In genomic region chr2:172861632-172862031, GRCh38 we compare ENCODE assay signal across 27 cellular contexts.
A peak's percentile ranks its signal among the peaks of the same experiment; 100 is the strongest.
DNase-seq lines count a peak whose midpoint lies in the region; ATAC-seq, FAIRE-seq and TF ChIP-seq lines count a peak whose summit lies in the region.
"Had no signal": no experiment of that assay in that cellular context is flagged by ENCODE, and none has a peak within 500 bp of the region (broad histone marks: within the 10 kb centered on the region; RNA-seq: fewer than 3 reads in every experiment).

No MANE protein-coding gene starts in this region.

- no peak overlapping the region for H3K4me2 ChIP-seq in keratinocyte (ENCODE audit: control insufficient read depth, extremely low read depth, insufficient read depth, low read depth, low read length)
- H3K4me2 ChIP-seq: GM23338, PC-9 had no signal

- dilution Hi-C loops in keratinocyte (cut with MboI; ENCODE audit: extremely low pct_ligation_motif_present, low sequenced_read_pairs) = no loop called here

- no peak for FAIRE-seq in keratinocyte (lab: Jason Lieb, UNC)
- FAIRE-seq: GM12891 had no signal

- WGBS in adrenal gland, 4 donors = 51 to 66% (median 54%) methylated on average over 4 of the region's 4 CpGs

- H3K27ac ChIP-seq in adrenal gland (peak overlapping the region in 3 of 5 donors; percentile 30 to 81 (median 61)), keratinocyte (ENCODE audit: control insufficient read depth, insufficient read depth, low read length) (no peak overlapping the region), gastrocnemius medialis (peak overlapping the region in 3 of 4 donors; percentile 17 to 30 (median 24))
- H3K27ac ChIP-seq: PC-9 had no signal

- H3K4me1 ChIP-seq in adrenal gland (replicated peaks in 1 of 2) (peaks cover 40 to 71% of the 10 kb centered on the region in 2 donors), keratinocyte (ENCODE audit: control insufficient read depth, extremely low read depth, insufficient read depth, low read length) (peaks cover 36% of the 10 kb centered on the region), gastrocnemius medialis (peaks cover 5 to 15% of the 10 kb centered on the region in 2 donors)

- ATAC-seq in Right ventricle myocardium inferior (peak; percentile 49), left cardiac atrium (no peak), gastrocnemius medialis (no peak), HG03095 (IDR thresholded peaks at IDR 0.05; ENCODE audit: unreplicated experiment) (no peak)
- ATAC-seq: GM23338 had no signal

- TF ChIP-seq CTCF in adrenal gland (IDR thresholded peaks at IDR 0.05) (no peak), keratinocyte (optimal IDR thresholded peaks at IDR 0.05 in 1 of 3, IDR thresholded peaks at IDR 0.05 in 1 of 3, conservative IDR thresholded peaks at IDR 0.05 in 1 of 3; ENCODE audit: extremely low read depth in 1 of 3, insufficient read depth in 2 of 3, low read length in 3 of 3) (no peak), gastrocnemius medialis (IDR thresholded peaks at IDR 0.05 in 4 of 5, conservative IDR thresholded peaks at IDR 0.05 in 1 of 5) (no peak)

- in situ Hi-C loops in gastrocnemius medialis (cut with MboI; ENCODE audit: low sequenced_read_pairs in 4 of 4) = loop anchor here in 1 of 4 donors (10.0 kb wide), 1 partner anchor 73 kb away; no protein-coding TSS in a partner anchor

- H3K9me3 ChIP-seq in adrenal gland (replicated peaks in 1 of 3) (no peaks in the 10 kb centered on the region), keratinocyte (ENCODE audit: control insufficient read depth, low read depth, low read length) (no peaks in the 10 kb centered on the region), gastrocnemius medialis (no peaks in the 10 kb centered on the region)

- TF ChIP-seq POLR2A in adrenal gland (IDR thresholded peaks at IDR 0.05) (no peak), gastrocnemius medialis (IDR thresholded peaks at IDR 0.05) (no peak)

- H3K36me3 ChIP-seq in adrenal gland (replicated peaks in 1 of 2) (no peaks in the 10 kb centered on the region), keratinocyte (ENCODE audit: control insufficient read depth in 2 of 2, extremely low read depth in 1 of 2, insufficient read depth in 2 of 2, low read length in 2 of 2) (no peaks in the 10 kb centered on the region), gastrocnemius medialis (no peaks in the 10 kb centered on the region)

- peak overlapping the region in 1 of 4 donors; percentile 27 for H3K4me3 ChIP-seq in adrenal gland
- H3K4me3 ChIP-seq in keratinocyte (ENCODE audit: control insufficient read depth in 2 of 3, extremely low read depth in 1 of 3, insufficient read depth in 2 of 3, low read depth in 1 of 3, low read length in 3 of 3) = no peak overlapping the region
- H3K4me3 ChIP-seq in gastrocnemius medialis = no peak overlapping the region
- H3K4me3 ChIP-seq: GM23338, PC-9 had no signal

- H4K20me1 ChIP-seq in keratinocyte (ENCODE audit: control insufficient read depth, extremely low read depth, insufficient read depth, low read length) = no peaks in the 10 kb centered on the region

- no peaks in the 10 kb centered on the region for H3K9me3 Mint-ChIP-seq in activated CD4-positive, alpha-beta T cell treated with anti-CD3 and anti-CD28 coated beads, Interleukin-2, amount 10 ng/mL, durations not matched to agents 24 days and 14 days
- H3K9me3 Mint-ChIP-seq: GM23338, H9 had no signal

- peak overlapping the region; percentile 35 for H2AFZ ChIP-seq in keratinocyte (ENCODE audit: control insufficient read depth, low read length)
- H2AFZ ChIP-seq: GM23338, PC-9 had no signal

- H3K27ac Mint-ChIP-seq in activated CD4-positive, alpha-beta T cell treated with anti-CD3 and anti-CD28 coated beads, Interleukin-2, amount 10 ng/mL, durations not matched to agents 24 days and 14 days = no peak overlapping the region
- H3K27ac Mint-ChIP-seq: GM23338, H9 had no signal

- H3K9me1 ChIP-seq in keratinocyte (ENCODE audit: control insufficient read depth, extremely low read depth, insufficient read depth, low read length) = no peaks in the 10 kb centered on the region

- DNase-seq in Right ventricle myocardium inferior (ENCODE audit: missing footprints) (no peak), left cardiac atrium (no peak), adrenal gland (no peak), keratinocyte (ENCODE audit: low read depth, low spot score) (no peak), gastrocnemius medialis (no peak)
- no peak for DNase-seq in activated CD4-positive, alpha-beta T cell treated with anti-CD3 and anti-CD28 coated beads, Interleukin-2, amount 10 ng/mL, durations not matched to agents 24 days and 14 days
- DNase-seq: 8988T; ACHN; Calu3; DMS79 treated with DMSO at 0.1 percent for 48 hours; GF-D8; H9; KBM-7; MV-4-11; NCI-H1105; NCI-H1436 treated with DMSO at 0.1 percent for 48 hours; NCI-H187 treated with DMSO at 0.1 percent for 48 hours; NCI-H2171 treated with DMSO at 0.1 percent for 48 hours; NCI-H345; NCI-H524 treated with DMSO at 0.1 percent for 48 hours; NCI-H82; NK-92 treated with Interleukin-12 subunit alpha and Interleukin-12 subunit beta, amount 100 ng/mL, for 24 hours; PC-9; SHP77 had no signal

- H3K4me1 Mint-ChIP-seq in activated CD4-positive, alpha-beta T cell treated with anti-CD3 and anti-CD28 coated beads, Interleukin-2, amount 10 ng/mL, durations not matched to agents 24 days and 14 days = no peaks in the 10 kb centered on the region
- H3K4me1 Mint-ChIP-seq: H9 had no signal

- H3K4me3 Mint-ChIP-seq in activated CD4-positive, alpha-beta T cell treated with anti-CD3 and anti-CD28 coated beads, Interleukin-2, amount 10 ng/mL, durations not matched to agents 24 days and 14 days = no peak overlapping the region
- H3K4me3 Mint-ChIP-seq: GM23338, H9 had no signal

- H3K36me3 Mint-ChIP-seq in activated CD4-positive, alpha-beta T cell treated with anti-CD3 and anti-CD28 coated beads, Interleukin-2, amount 10 ng/mL, durations not matched to agents 24 days and 14 days (ENCODE audit: low read depth) = no peaks in the 10 kb centered on the region

- peaks cover 9% of the 10 kb centered on the region for H3K27me3 Mint-ChIP-seq in activated CD4-positive, alpha-beta T cell treated with anti-CD3 and anti-CD28 coated beads, Interleukin-2, amount 10 ng/mL, durations not matched to agents 24 days and 14 days

- no peaks in the 10 kb centered on the region for H3K79me2 ChIP-seq in keratinocyte (ENCODE audit: control insufficient read depth, insufficient read depth, low read length)

- H3K27me3 ChIP-seq in adrenal gland (no peaks in the 10 kb centered on the region), keratinocyte (ENCODE audit: control insufficient read depth, extremely low read depth, insufficient read depth, low read length) (no peaks in the 10 kb centered on the region), gastrocnemius medialis (no peaks in the 10 kb centered on the region)

- H3K9ac ChIP-seq in keratinocyte (ENCODE audit: control insufficient read depth, extremely low read depth, insufficient read depth, low read length) = no peak overlapping the region

- intact Hi-C loops in Right ventricle myocardium inferior (cut with DNase I) (loop anchor here (5.0 kb wide), 1 partner anchor 39 kb away; no protein-coding TSS in a partner anchor), left cardiac atrium (cut with DNase I) (loop anchor here in 1 of 2 donors (5.0 kb wide), 1 partner anchor 71 kb away; no protein-coding TSS in a partner anchor), adrenal gland (cut with DNase I) (loop anchor here in 1 of 2 donors (10.0 kb wide), 1 partner anchor 47 kb away; no protein-coding TSS in a partner anchor), gastrocnemius medialis (cut with DNase I; ENCODE audit: low total_unique reads) (no loop called here)
- intact Hi-C loops in activated CD4-positive, alpha-beta T cell treated with anti-CD3 and anti-CD28 coated beads, Interleukin-2, amount 10 ng/mL, durations not matched to agents 24 days and 14 days (cut with micrococcal nuclease) = no loop called here
